ENCODE assay signal across 28 cellular contexts in genomic region chr17:78362232-78362631, GRCh38.
"Had no signal": no experiment of that assay in that cellular context is flagged by ENCODE, and none has a peak within 500 bp of the region (broad histone marks: within the 10 kb centered on the region; RNA-seq: fewer than 3 reads in every experiment).

No MANE protein-coding gene starts in this region.

- DNase-seq: activated CD4-positive, alpha-beta memory T cell treated with anti-CD3 and anti-CD28 coated beads for 36 hours; activated CD4-positive, alpha-beta T cell treated with anti-CD3 and anti-CD28 coated beads for 1 hour; activated CD4-positive, alpha-beta T cell treated with anti-CD3 and anti-CD28 coated beads for 48 hours; activated CD4-positive, alpha-beta T cell treated with anti-CD3 and anti-CD28 coated beads, Interleukin-2, amount 50 U/mL, for 1 hour; activated CD8-positive, alpha-beta memory T cell treated with anti-CD3 and anti-CD28 coated beads, Interleukin-2, amount 50 U/mL, for 48 hours; activated CD8-positive, alpha-beta T cell treated with anti-CD3 and anti-CD28 coated beads, Interleukin-2, amount 10 ng/mL, durations not matched to agents 7 days and 5 days; activated gamma-delta T cell; activated naive CD4-positive, alpha-beta T cell; activated naive CD4-positive, alpha-beta T cell treated with anti-CD3 and anti-CD28 coated beads, Interleukin-2, amount 10 ng/mL, durations not matched to agents 7 days and 5 days; activated naive CD8-positive, alpha-beta T cell treated with anti-CD3 and anti-CD28 coated beads, Interleukin-2, amount 10 ng/mL, durations not matched to agents 7 days and 5 days; activated T-cell treated with anti-CD3 and anti-CD28 coated beads for 4 hours; activated T-cell treated with anti-CD3 and anti-CD28 coated beads, Interleukin-2, amount 50 U/mL, for 24 hours; activated T-cell treated with anti-CD3 and anti-CD28 coated beads, Interleukin-2, amount 50 U/mL, for 72 hours; central memory CD4-positive, alpha-beta T cell; cerebellar nuclear complex; colonic mucosa; effector CD8-positive, alpha-beta T cell; esophagus squamous epithelium; foreskin melanocyte; T-helper 2 cell had no signal

- H3K27me3 ChIP-seq: ascending aorta, breast epithelium, cardiac muscle cell, colonic mucosa, gastroesophageal sphincter had no signal

- H3K4me3 Mint-ChIP-seq: activated CD4-positive, alpha-beta memory T cell treated with anti-CD3 and anti-CD28 coated beads for 36 hours; activated CD8-positive, alpha-beta T cell treated with anti-CD3 and anti-CD28 coated beads, Interleukin-2, amount 10 ng/mL, durations not matched to agents 7 days and 5 days; activated naive CD4-positive, alpha-beta T cell treated with anti-CD3 and anti-CD28 coated beads, Interleukin-2, amount 10 ng/mL, durations not matched to agents 7 days and 5 days; activated naive CD8-positive, alpha-beta T cell treated with anti-CD3 and anti-CD28 coated beads, Interleukin-2, amount 10 ng/mL, durations not matched to agents 7 days and 5 days; activated T-cell treated with anti-CD3 and anti-CD28 coated beads, Interleukin-2, amount 50 U/mL, for 24 hours had no signal

- H3K27ac Mint-ChIP-seq: activated CD8-positive, alpha-beta T cell treated with anti-CD3 and anti-CD28 coated beads, Interleukin-2, amount 10 ng/mL, durations not matched to agents 7 days and 5 days; activated naive CD8-positive, alpha-beta T cell treated with anti-CD3 and anti-CD28 coated beads, Interleukin-2, amount 10 ng/mL, durations not matched to agents 7 days and 5 days; activated T-cell treated with anti-CD3 and anti-CD28 coated beads, Interleukin-2, amount 50 U/mL, for 24 hours; activated T-cell treated with anti-CD3 and anti-CD28 coated beads, Interleukin-2, amount 50 U/mL, for 72 hours had no signal

- ATAC-seq: activated CD8-positive, alpha-beta T cell treated with anti-CD3 and anti-CD28 coated beads, Interleukin-2, amount 10 ng/mL, durations not matched to agents 7 days and 5 days; activated naive CD4-positive, alpha-beta T cell treated with anti-CD3 and anti-CD28 coated beads, Interleukin-2, amount 50 U/mL, for 72 hours; activated T-cell treated with anti-CD3 and anti-CD28 coated beads, Interleukin-2, amount 50 U/mL, for 72 hours; gastroesophageal sphincter had no signal

- H3K9me3 ChIP-seq: ascending aorta, breast epithelium, colonic mucosa, esophagus squamous epithelium, gastroesophageal sphincter had no signal

- H3K4me3 ChIP-seq: ascending aorta, breast epithelium, cardiac muscle cell, colonic mucosa, esophagus squamous epithelium, gastroesophageal sphincter had no signal

- FAIRE-seq: endometrium, endothelial cell of umbilical vein had no signal

- H3K9me3 Mint-ChIP-seq: activated CD4-positive, alpha-beta memory T cell treated with anti-CD3 and anti-CD28 coated beads for 36 hours; activated naive CD4-positive, alpha-beta T cell treated with anti-CD3 and anti-CD28 coated beads, Interleukin-2, amount 10 ng/mL, durations not matched to agents 7 days and 5 days; activated naive CD4-positive, alpha-beta T cell treated with anti-CD3 and anti-CD28 coated beads, Interleukin-2, amount 50 U/mL, for 72 hours; activated naive CD8-positive, alpha-beta T cell treated with anti-CD3 and anti-CD28 coated beads, Interleukin-2, amount 10 ng/mL, durations not matched to agents 7 days and 5 days; activated T-cell treated with anti-CD3 and anti-CD28 coated beads, Interleukin-2, amount 50 U/mL, for 24 hours; activated T-cell treated with anti-CD3 and anti-CD28 coated beads, Interleukin-2, amount 50 U/mL, for 72 hours had no signal

- H3K27ac ChIP-seq: colonic mucosa, epithelial cell of prostate, esophagus squamous epithelium had no signal

- H3K36me3 ChIP-seq: breast epithelium, cardiac muscle cell had no signal
